Comparison of ENCODE assay signal across 21 cellular contexts in genomic region chr5:59027145-59027907, GRCh38.
"Had no signal": no experiment of that assay in that cellular context is flagged by ENCODE, and none has a peak within 500 bp of the region (broad histone marks: within the 10 kb centered on the region; RNA-seq: fewer than 3 reads in every experiment).

No MANE protein-coding gene starts in this region.

- H3K27ac ChIP-seq: coronary artery, heart right ventricle, pancreas, prostate gland, skin epidermis, thoracic aorta had no signal

- DNase-seq: cerebellar nuclear complex; effector CD4-positive, alpha-beta T cell; heart right ventricle; hypothalamus; islet precursor cell; mammary epithelial cell; occipital lobe; pancreas; stimulated activated CD4-positive, alpha-beta T cell treated with anti-CD3 and anti-CD28 coated beads, Interleukin-2, amount 100 ng/mL, for 24 hours; stimulated activated CD4-positive, alpha-beta T cell treated with anti-CD3 and anti-CD28 coated beads, Interleukin-4, amount 100 ng/mL, for 4 hours; stimulated activated naive CD4-positive, alpha-beta T cell; stomach; substantia nigra; transverse colon had no signal

- H3K27me3 Mint-ChIP-seq: natural killer cell treated with Interleukin-12 subunit alpha and Interleukin-12 subunit beta and Interleukin-15 and Interleukin-18, amount 100 ng/mL, for 72 hours had no signal

- H3K9me3 Mint-ChIP-seq: natural killer cell treated with Interleukin-12 subunit alpha and Interleukin-12 subunit beta and Interleukin-15 and Interleukin-18, amount 100 ng/mL, for 72 hours had no signal

- H3K4me3 ChIP-seq: coronary artery, heart right ventricle, pancreas, prostate gland, skin epidermis, stomach, thoracic aorta, transverse colon had no signal

- H3K4me1 ChIP-seq: heart right ventricle, pancreas, prostate gland had no signal

- ATAC-seq: heart right ventricle, left lobe of liver, pancreas, sciatic nerve had no signal

- H3K27me3 ChIP-seq: heart right ventricle, pancreas, stomach, transverse colon had no signal

- H3K9me3 ChIP-seq: pancreas, prostate gland, stomach, thoracic aorta, transverse colon had no signal

- H3K36me3 ChIP-seq: pancreas, prostate gland, stomach, thoracic aorta, transverse colon had no signal

- H3K4me3 Mint-ChIP-seq: natural killer cell treated with Interleukin-12 subunit alpha and Interleukin-12 subunit beta and Interleukin-15 and Interleukin-18, amount 100 ng/mL, for 72 hours had no signal
